28 cellular contexts compared by ENCODE assay signal in genomic region chr10:129120441-129120840, GRCh38.
"Had no signal": no experiment of that assay in that cellular context is flagged by ENCODE, and none has a peak within 500 bp of the region (broad histone marks: within the 10 kb centered on the region; RNA-seq: fewer than 3 reads in every experiment).

No MANE protein-coding gene starts in this region.

- H3K9me3 ChIP-seq: ascending aorta, breast epithelium, colonic mucosa had no signal

- DNase-seq: activated CD4-positive, alpha-beta memory T cell treated with anti-CD3 and anti-CD28 coated beads, Interleukin-2, amount 10 ng/mL, durations not matched to agents 7 days and 5 days; activated CD4-positive, alpha-beta T cell treated with anti-CD3 and anti-CD28 coated beads for 1 hour; activated CD4-positive, alpha-beta T cell treated with anti-CD3 and anti-CD28 coated beads for 4 hours; activated CD4-positive, alpha-beta T cell treated with anti-CD3 and anti-CD28 coated beads, Interleukin-2, amount 10 ng/mL, durations not matched to agents 7 days and 5 days; activated CD4-positive, alpha-beta T cell treated with anti-CD3 and anti-CD28 coated beads, Interleukin-2, amount 50 U/mL, for 4 hours; activated effector memory CD4-positive, alpha-beta T cell treated with anti-CD3 and anti-CD28 coated beads, Interleukin-2, amount 50 U/mL, for 16 hours; activated naive CD4-positive, alpha-beta T cell treated with anti-CD3 and anti-CD28 coated beads for 36 hours; activated naive CD8-positive, alpha-beta T cell treated with anti-CD3 and anti-CD28 coated beads, Interleukin-2, amount 10 ng/mL, durations not matched to agents 7 days and 5 days; activated T-cell treated with anti-CD3 and anti-CD28 coated beads, Interleukin-2, amount 50 U/mL, for 1 hour; activated T-cell treated with anti-CD3 and anti-CD28 coated beads, Interleukin-2, amount 50 U/mL, for 48 hours; central memory CD4-positive, alpha-beta T cell; cerebellar nuclear complex; colonic mucosa; effector memory CD8-positive, alpha-beta T cell; foreskin fibroblast; head of caudate nucleus; SW 1271; T-cell; T1000 had no signal

- H3K36me3 Mint-ChIP-seq: activated naive CD4-positive, alpha-beta T cell treated with anti-CD3 and anti-CD28 coated beads, Interleukin-2, amount 50 U/mL, for 24 hours; brain; T-cell had no signal

- H3K27me3 Mint-ChIP-seq: activated CD4-positive, alpha-beta memory T cell treated with anti-CD3 and anti-CD28 coated beads, Interleukin-2, amount 10 ng/mL, durations not matched to agents 7 days and 5 days; activated naive CD4-positive, alpha-beta T cell treated with anti-CD3 and anti-CD28 coated beads, Interleukin-2, amount 50 U/mL, for 24 hours; T-cell had no signal

- H3K4me3 Mint-ChIP-seq: activated CD4-positive, alpha-beta memory T cell treated with anti-CD3 and anti-CD28 coated beads, Interleukin-2, amount 10 ng/mL, durations not matched to agents 7 days and 5 days; activated CD4-positive, alpha-beta T cell treated with anti-CD3 and anti-CD28 coated beads, Interleukin-2, amount 10 ng/mL, durations not matched to agents 7 days and 5 days; activated naive CD4-positive, alpha-beta T cell treated with anti-CD3 and anti-CD28 coated beads for 36 hours; activated naive CD4-positive, alpha-beta T cell treated with anti-CD3 and anti-CD28 coated beads, Interleukin-2, amount 50 U/mL, for 24 hours; activated naive CD8-positive, alpha-beta T cell treated with anti-CD3 and anti-CD28 coated beads, Interleukin-2, amount 10 ng/mL, durations not matched to agents 7 days and 5 days; activated T-helper 1 cell treated with anti-CD3 and anti-CD28 coated beads, Interleukin-12 subunit alpha, Interleukin-12 subunit beta, Interleukin-2, Interleukin-4 antibody, amounts not matched to agents 30 ng/mL and 10 ng/mL and 1 ng/mL, durations not matched to agents 14 hours and 24 hours and 36 hours; brain; effector memory CD8-positive, alpha-beta T cell; T-cell; T-helper 1 cell treated with Interleukin-12 subunit alpha and Interleukin-12 subunit beta and Interleukin-4 antibody, amounts not matched to agents 30 μg/mL and 1 μg/mL, for 36 hours had no signal

- H3K9me3 Mint-ChIP-seq: activated naive CD4-positive, alpha-beta T cell treated with anti-CD3 and anti-CD28 coated beads, Interleukin-2, amount 50 U/mL, for 24 hours; activated T-helper 1 cell treated with anti-CD3 and anti-CD28 coated beads, Interleukin-12 subunit alpha, Interleukin-12 subunit beta, Interleukin-2, Interleukin-4 antibody, amounts not matched to agents 30 ng/mL and 10 ng/mL and 1 ng/mL, durations not matched to agents 14 hours and 24 hours and 36 hours; activated T-helper 2 cell treated with anti-CD3 and anti-CD28 coated beads, Interferon-gamma antibody, Interleukin-2, Interleukin-4, amounts not matched to agents 10 μg/mL and 5 μg/mL and 100 μg/mL, durations not matched to agents 14 hours and 24 hours and 36 hours; effector memory CD8-positive, alpha-beta T cell; T-helper 1 cell treated with Interleukin-12 subunit alpha and Interleukin-12 subunit beta and Interleukin-4 antibody, amounts not matched to agents 30 μg/mL and 1 μg/mL, for 36 hours had no signal

- H3K36me3 ChIP-seq: ascending aorta, breast epithelium, cardiac muscle cell, colonic mucosa had no signal

- H3K4me1 Mint-ChIP-seq: brain had no signal

- H3K27ac ChIP-seq: ascending aorta, breast epithelium, cardiac muscle cell, colonic mucosa had no signal

- H3K27me3 ChIP-seq: ascending aorta, breast epithelium, cardiac muscle cell, colonic mucosa had no signal

- H3K27ac Mint-ChIP-seq: activated CD4-positive, alpha-beta memory T cell treated with anti-CD3 and anti-CD28 coated beads, Interleukin-2, amount 10 ng/mL, durations not matched to agents 7 days and 5 days; activated CD4-positive, alpha-beta T cell treated with anti-CD3 and anti-CD28 coated beads, Interleukin-2, amount 10 ng/mL, durations not matched to agents 7 days and 5 days; activated naive CD4-positive, alpha-beta T cell treated with anti-CD3 and anti-CD28 coated beads for 36 hours; activated naive CD4-positive, alpha-beta T cell treated with anti-CD3 and anti-CD28 coated beads, Interleukin-2, amount 50 U/mL, for 24 hours; activated naive CD8-positive, alpha-beta T cell treated with anti-CD3 and anti-CD28 coated beads, Interleukin-2, amount 10 ng/mL, durations not matched to agents 7 days and 5 days; activated T-helper 1 cell treated with anti-CD3 and anti-CD28 coated beads, Interleukin-12 subunit alpha, Interleukin-12 subunit beta, Interleukin-2, Interleukin-4 antibody, amounts not matched to agents 30 ng/mL and 10 ng/mL and 1 ng/mL, durations not matched to agents 14 hours and 24 hours and 36 hours; activated T-helper 2 cell treated with anti-CD3 and anti-CD28 coated beads, Interferon-gamma antibody, Interleukin-2, Interleukin-4, amounts not matched to agents 10 μg/mL and 5 μg/mL and 100 μg/mL, durations not matched to agents 14 hours and 24 hours and 36 hours; effector memory CD8-positive, alpha-beta T cell; T-cell; T-helper 1 cell treated with Interleukin-12 subunit alpha and Interleukin-12 subunit beta and Interleukin-4 antibody, amounts not matched to agents 30 μg/mL and 1 μg/mL, for 36 hours had no signal

- ATAC-seq: effector memory CD8-positive, alpha-beta T cell; esophagus mucosa; T-cell had no signal

- H3K4me1 ChIP-seq: ascending aorta, breast epithelium, colonic mucosa had no signal

- H3K4me3 ChIP-seq: ascending aorta, breast epithelium, cardiac muscle cell, colonic mucosa had no signal
